8 cellular contexts compared by ENCODE assay signal in the genomic region with DNA sequence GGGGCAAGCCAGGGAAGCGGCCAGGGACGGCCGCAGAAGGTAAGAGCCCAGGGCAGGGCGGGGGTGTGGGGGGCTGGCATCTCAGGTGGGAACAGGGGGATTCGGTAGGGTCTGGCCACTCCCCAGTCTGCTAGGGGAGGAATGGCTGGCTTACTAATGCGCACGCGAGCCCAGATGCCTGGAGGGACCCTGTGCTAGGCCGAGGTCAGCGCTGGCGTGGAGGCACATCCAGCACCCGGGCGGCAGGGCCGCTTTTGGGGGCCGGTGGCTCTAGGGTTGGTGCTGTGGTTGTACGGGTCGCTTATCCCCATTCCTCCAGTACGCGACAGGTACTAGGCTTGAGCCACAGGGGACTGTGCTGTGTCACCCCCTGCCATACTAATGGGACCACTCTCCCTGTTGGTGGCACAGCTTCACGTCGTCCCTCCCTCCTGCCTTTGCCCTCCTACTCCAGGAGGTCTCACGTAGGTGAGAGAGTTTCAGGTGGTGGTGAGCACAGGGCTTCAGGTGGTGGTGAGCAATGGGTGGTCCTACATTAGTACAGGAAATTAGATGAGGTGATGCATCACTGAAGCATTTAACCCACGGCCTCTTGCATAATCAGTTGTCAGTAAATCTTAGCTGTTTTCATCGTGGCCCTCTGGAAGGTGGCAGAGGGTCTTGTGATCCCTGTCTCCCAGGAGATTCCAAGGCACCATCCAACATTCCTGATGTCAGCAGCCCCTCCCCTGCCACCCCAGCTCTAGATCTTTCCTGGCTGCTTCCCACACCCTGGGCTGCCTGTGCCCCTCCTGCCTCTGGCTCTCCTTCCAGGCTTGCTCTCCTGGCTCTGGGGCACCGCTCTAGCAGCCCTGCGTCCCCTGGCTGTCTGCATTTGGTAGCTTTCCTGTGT. TPM values are rescaled to one million over a fixed set of nuclear protein-coding genes. Genes with fewer than 3 reads are reported as not detected.
DNase-seq lines count a peak whose midpoint lies in the region; ATAC-seq and TF ChIP-seq lines count a peak whose summit lies in the region.

No MANE protein-coding gene starts in this region.

- no peaks in the 10 kb centered on the region for H3K36me3 Mint-ChIP-seq in nephron (ENCODE audit: low read depth)

- peak overlapping the region; percentile 68 for H3K4me3 ChIP-seq in fibroblast of pulmonary artery (replicated peaks; ENCODE audit: low read depth, low read length)
- no peak overlapping the region for H3K4me3 ChIP-seq in PC-3 (ENCODE audit: low read length)

- POLR2A ChIA-PET in PC-3 (lab: Charles Lee; ENCODE audit: unreplicated experiment): interaction anchor here (0.5 kb wide), 1 partner anchor 15 kb away, joined by 40 read pairs; no protein-coding TSS in a partner anchor

- H3K9me2 ChIP-seq in PC-3 (replicated peaks; ENCODE audit: low read length): no peaks in the 10 kb centered on the region

- H3K27me3 ChIP-seq in PC-3 (ENCODE audit: low read length): no peaks in the 10 kb centered on the region

- H3K4me2 ChIP-seq in PC-3 (ENCODE audit: low read length): no peak overlapping the region

- H3K4me3 Mint-ChIP-seq in nephron: peak overlapping the region; percentile 83 to 89 (median 85)

- no peaks in the 10 kb centered on the region for H3K4me1 ChIP-seq in PC-3 (ENCODE audit: insufficient read depth, low read length)

- H3K27ac Mint-ChIP-seq in nephron: peak overlapping the region; percentile 20 to 86 (median 68)

- H3K27ac ChIP-seq in PC-3 (ENCODE audit: low read length): no peak overlapping the region

- no peaks in the 10 kb centered on the region for H3F3A ChIP-seq in PC-3 (ENCODE audit: low read length, unreplicated experiment)

- TF ChIP-seq CTCF in GM12872 (IDR thresholded peaks at IDR 0.05; ENCODE audit: insufficient read depth, low read depth, low read length) (0 out of 3 replicates have a peak, but pooled peaks have one; percentile 0), fibroblast of pulmonary artery (IDR thresholded peaks at IDR 0.05; ENCODE audit: low read length, missing control alignments) (no peak), nephron (IDR thresholded peaks at IDR 0.05; ENCODE audit: unreplicated experiment in 3 of 3) (no peak), PC-3 (conservative IDR thresholded peaks at IDR 0.05; ENCODE audit: low read depth, low read length) (no peak)

- no peaks in the 10 kb centered on the region for H4K20me1 ChIP-seq in PC-3 (ENCODE audit: low read length)

- H3K36me3 ChIP-seq in PC-3 (ENCODE audit: low read depth, low read length): no peaks in the 10 kb centered on the region

- DNase-seq in T1000 (lab: John Stamatoyannopoulos, UW): peak; percentile 41
- DNase-seq in fibroblast of pulmonary artery (ENCODE audit: low read depth): peak; percentile 73
- DNase-seq in PC-3: no peak
- no peak for DNase-seq in NCI-H510A treated with DMSO at 0.1 percent for 48 hours (lab: John Stamatoyannopoulos, UW)
- DNase-seq in LoVo (ENCODE audit: low spot score): no peak

- H3K9me3 ChIP-seq in PC-3 (ENCODE audit: low read length): no peaks in the 10 kb centered on the region

- no peaks in the 10 kb centered on the region for H3K79me2 ChIP-seq in PC-3 (ENCODE audit: low read length)

- no peaks in the 10 kb centered on the region for H3K9me3 Mint-ChIP-seq in nephron

- H3K9ac ChIP-seq in PC-3 (ENCODE audit: low read length): no peak overlapping the region

- H3K4me1 Mint-ChIP-seq in nephron: peaks cover 35% of the 10 kb centered on the region

- no TSS peak for BruUV-seq in PC-3 (replicated peaks; lab: Mats Ljungman, UMichigan)

- intact Hi-C loops in PC-3 (cut with micrococcal nuclease): no loop called here

- CTCF ChIA-PET in PC-3 (lab: Charles Lee): no interaction called here

- ATAC-seq in HG03039 (IDR thresholded peaks at IDR 0.05; ENCODE audit: unreplicated experiment): no peak
- no peak for ATAC-seq in PC-3

- no peak overlapping the region for H2AFZ ChIP-seq in PC-3 (ENCODE audit: low read length)

- peaks cover 5% of the 10 kb centered on the region for H3K27me3 Mint-ChIP-seq in nephron (ENCODE audit: low read depth)

RNA-seq across cellular contexts. Expression of gene AEBP1, which starts 1.0 kb away (rescaled TPM):
- not detected in 2 replicates for total RNA-seq in PC-3 (2014; rRNA removed)

RNA-seq across cellular contexts. Expression of gene POLD2, which starts 18.2 kb away (rescaled TPM):
- total RNA-seq in PC-3 (2014; rRNA removed): 224 and 225 TPM in 2 replicates

RNA-seq across cellular contexts. Expression of gene POLM, which starts 22.8 kb away (rescaled TPM):
- total RNA-seq in PC-3 (2014; rRNA removed): 19.6 and 21.2 TPM in 2 replicates

RNA-seq across cellular contexts. Expression of gene MYL7, which starts 36.0 kb away (rescaled TPM):
- not detected in 2 replicates for total RNA-seq in PC-3 (2014; rRNA removed)

RNA-seq across cellular contexts. Expression of gene PGAM2, which starts 39.8 kb away (rescaled TPM):
- total RNA-seq in PC-3 (2014; rRNA removed): 0.35 and 0.95 TPM in 2 replicates

Comparison
In these comparisons a context has a peak if more than half of its experiments do, and no peak if none do; other contexts are left out.
1. DNase-seq: peak in T1000 (single experiment) and fibroblast of pulmonary artery (single experiment); none in PC-3 (single experiment), NCI-H510A treated with DMSO at 0.1 percent for 48 hours (single experiment) and LoVo (single experiment).